Comparison of ENCODE assay signal across 27 cellular contexts in the genomic region with DNA sequence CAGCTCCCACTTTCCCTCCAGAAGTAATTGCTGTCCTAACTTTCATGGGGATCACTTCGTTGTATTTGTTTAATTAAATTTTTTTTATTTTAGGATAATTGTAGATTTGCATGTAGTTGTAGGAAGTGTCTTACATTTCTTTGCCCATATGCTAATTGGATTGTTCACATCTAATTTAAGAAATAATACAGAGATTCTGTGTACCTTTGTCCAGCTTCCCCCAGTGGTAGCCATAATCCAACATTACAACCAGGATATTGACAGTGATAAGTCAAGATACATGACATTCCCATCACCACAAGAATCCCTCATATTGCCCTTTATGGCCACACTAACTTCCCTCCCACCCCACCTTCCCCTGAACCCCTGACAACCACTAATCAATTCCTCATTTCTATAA.
DNase-seq lines count a peak whose midpoint lies in the region; TF ChIP-seq lines count a peak whose summit lies in the region.
"Had no signal": no experiment of that assay in that cellular context is flagged by ENCODE, and none has a peak within 500 bp of the region (broad histone marks: within the 10 kb centered on the region; RNA-seq: fewer than 3 reads in every experiment).

No MANE protein-coding gene starts in this region.

- no peaks in the 10 kb centered on the region for H3K9me3 ChIP-seq in HEK293 (ENCODE audit: control insufficient read depth, insufficient read depth, low read depth, low read length)
- H3K9me3 ChIP-seq: A549, BE2C, BLaER1, Caco-2 had no signal

- no peak for TF ChIP-seq CTCF in HEK293 (tag by site-specific recombination; IDR thresholded peaks at IDR 0.05)
- TF ChIP-seq CTCF in GM10248 (IDR thresholded peaks at IDR 0.05; ENCODE audit: control extremely low read depth, extremely low read depth, low read depth, missing control alignments): no peak

- H3K27ac ChIP-seq in HEK293 (ENCODE audit: extremely low read depth, low read depth, low read length): no peak overlapping the region
- H3K27ac ChIP-seq: 22Rv1; A549; BLaER1; BLaER1 treated with 17β-estradiol and CSF1 and Interleukin-3, amounts not matched to agents 10 nM and 100 nM; C4-2B had no signal

- CTCF ChIA-PET in HEK293 (lab: Yijun Ruan, JAX): no interaction called here
- CTCF ChIA-PET in GM10248 (lab: Yijun Ruan, JAX): no interaction called here

- no peaks in the 10 kb centered on the region for H3K36me3 ChIP-seq in HEK293 (ENCODE audit: control insufficient read depth in 2 of 2, insufficient read depth in 1 of 2, low read length in 2 of 2)
- H3K36me3 ChIP-seq: BE2C; BLaER1; BLaER1 treated with 17β-estradiol and CSF1 and Interleukin-3, amounts not matched to agents 10 nM and 100 nM had no signal

- no peaks in the 10 kb centered on the region for H3K4me1 ChIP-seq in HEK293 (ENCODE audit: control insufficient read depth, insufficient read depth, low read length)
- H3K4me1 ChIP-seq: A549, BE2C, BLaER1, Caco-2 had no signal

- no peak overlapping the region for H3K4me3 ChIP-seq in HEK293 (ENCODE audit: low read depth, low read length)
- H3K4me3 ChIP-seq: A549; BLaER1; BLaER1 treated with 17β-estradiol and CSF1 and Interleukin-3, amounts not matched to agents 10 nM and 100 nM had no signal

- no peak for DNase-seq in GM10248 (ENCODE audit: extremely low spot score)
- DNase-seq: 8988T; ACHN; AML-193; BE2C; C1 segment of cervical spinal cord; Caco-2; Calu3; CD4-positive, alpha-beta memory T cell; CD4-positive, alpha-beta T cell; CD4-positive, CD25-positive, alpha-beta regulatory T cell; CD8-positive, alpha-beta memory T cell; CD8-positive, alpha-beta T cell; COR-L47; DMS 273 treated with DMSO at 0.1 percent for 48 hours; DMS153; DMS53; DMS79; DMS79 treated with DMSO at 0.1 percent for 48 hours; DND-41; EL had no signal

- POLR2A ChIA-PET in HEK293 (lab: Yijun Ruan, JAX): no interaction called here
- POLR2A ChIA-PET in GM10248 (lab: Yijun Ruan, JAX): no interaction called here

TF ChIP-seq in HEK293, 187 proteins besides CTCF, POLR2A, EP300 and RAD21:
- TF ChIP-seq, protein P1, sequence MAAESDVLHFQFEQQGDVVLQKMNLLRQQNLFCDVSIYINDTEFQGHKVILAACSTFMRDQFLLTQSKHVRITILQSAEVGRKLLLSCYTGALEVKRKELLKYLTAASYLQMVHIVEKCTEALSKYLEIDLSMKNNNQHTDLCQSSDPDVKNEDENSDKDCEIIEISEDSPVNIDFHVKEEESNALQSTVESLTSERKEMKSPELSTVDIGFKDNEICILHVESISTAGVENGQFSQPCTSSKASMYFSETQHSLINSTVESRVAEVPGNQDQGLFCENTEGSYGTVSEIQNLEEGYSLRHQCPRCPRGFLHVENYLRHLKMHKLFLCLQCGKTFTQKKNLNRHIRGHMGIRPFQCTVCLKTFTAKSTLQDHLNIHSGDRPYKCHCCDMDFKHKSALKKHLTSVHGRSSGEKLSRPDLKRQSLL (tag by site-specific recombination; IDR thresholded peaks at IDR 0.05): no peak
- no peak for TF ChIP-seq ZNF791 (tag by site-specific recombination; IDR thresholded peaks at IDR 0.05)
- TF ChIP-seq ZNF776 (tag by site-specific recombination; IDR thresholded peaks at IDR 0.05; ENCODE audit: borderline replicate concordance): no peak
- no peak for TF ChIP-seq ZNF549 (tag by site-specific recombination; IDR thresholded peaks at IDR 0.05)
- TF ChIP-seq ZNF518A (tag by site-specific recombination; conservative IDR thresholded peaks at IDR 0.05; ENCODE audit: low read depth): no peak
- peak; percentile 92 for TF ChIP-seq ZNF529 (tag by site-specific recombination; IDR thresholded peaks at IDR 0.05; ENCODE audit: insufficient replicate concordance)
